Comparison of ENCODE assay signal across 8 cellular contexts in genomic region chr11:73271936-73272679, GRCh38. TPM values are rescaled to one million over a fixed set of nuclear protein-coding genes. Genes with fewer than 3 reads are reported as not detected.
DNase-seq lines count a peak whose midpoint lies in the region; ATAC-seq and TF ChIP-seq lines count a peak whose summit lies in the region.

TSS of gene P2RY6 (plus strand) at chr11:73272338. CDS start at chr11:73296519, 24,181 bp downstream.

- no peak within 1 kb of the TSS for H3K27ac Mint-ChIP-seq in activated CD4-positive, alpha-beta T cell treated with anti-CD3 and anti-CD28 coated beads, Interleukin-2, amount 10 ng/mL, durations not matched to agents 24 days and 14 days
- H3K27ac Mint-ChIP-seq in activated naive CD4-positive, alpha-beta T cell treated with anti-CD3 and anti-CD28 coated beads for 36 hours, result no peak within 1 kb of the TSS

- POLR2A ChIA-PET in AG04449 (lab: Yijun Ruan, JAX), result no interaction called here

- WGBS in heart right ventricle, 2 donors, result 82 to 86% methylated on average over 17 of the region's 17 CpGs

- ATAC-seq in heart right ventricle (peak; percentile 43 to 68 (median 56)), thoracic aorta (ENCODE audit: insufficient number of reproducible peaks, low FRiP score, low read depth) (no peak)

- H3K36me3 ChIP-seq in heart right ventricle (no peaks in the 10 kb centered on the region), thoracic aorta (no peaks in the 10 kb centered on the region)

- DNase-seq in AG04449 (ENCODE audit: low read depth, low spot score) (peak; percentile 16), HT1080 (ENCODE audit: low read depth) (peak; percentile 78), SK-MEL-5 (ENCODE audit: low read depth, low spot score) (peak; percentile 40), heart right ventricle (no peak), thoracic aorta (ENCODE audit: low spot score) (no peak), cerebellar nuclear complex (lab: John Stamatoyannopoulos, UW) (no peak)
- DNase-seq in activated CD4-positive, alpha-beta T cell treated with anti-CD3 and anti-CD28 coated beads, Interleukin-2, amount 10 ng/mL, durations not matched to agents 24 days and 14 days, result no peak
- no peak for DNase-seq in activated naive CD4-positive, alpha-beta T cell treated with anti-CD3 and anti-CD28 coated beads for 36 hours

- no peak for TF ChIP-seq CTCF in AG04449 (IDR thresholded peaks at IDR 0.05; ENCODE audit: insufficient read depth, low read length, missing control alignments)
- no peak for TF ChIP-seq CTCF in heart right ventricle (IDR thresholded peaks at IDR 0.05)
- TF ChIP-seq CTCF in thoracic aorta (IDR thresholded peaks at IDR 0.05), result no peak

- peaks cover 2% of the 10 kb centered on the region for H3K4me1 Mint-ChIP-seq in activated CD4-positive, alpha-beta T cell treated with anti-CD3 and anti-CD28 coated beads, Interleukin-2, amount 10 ng/mL, durations not matched to agents 24 days and 14 days
- H3K4me1 Mint-ChIP-seq in activated naive CD4-positive, alpha-beta T cell treated with anti-CD3 and anti-CD28 coated beads for 36 hours (ENCODE audit: low read depth), result no peaks in the 10 kb centered on the region

- H3K9me3 ChIP-seq in heart right ventricle (no peaks in the 10 kb centered on the region), thoracic aorta (no peaks in the 10 kb centered on the region)

- H3K4me3 Mint-ChIP-seq in activated CD4-positive, alpha-beta T cell treated with anti-CD3 and anti-CD28 coated beads, Interleukin-2, amount 10 ng/mL, durations not matched to agents 24 days and 14 days, result no peak within 1 kb of the TSS
- no peak within 1 kb of the TSS for H3K4me3 Mint-ChIP-seq in activated naive CD4-positive, alpha-beta T cell treated with anti-CD3 and anti-CD28 coated beads for 36 hours

- peaks cover 3 to 55% (median 26%) of the 10 kb centered on the region in 9 donors for H3K4me1 ChIP-seq in heart right ventricle
- H3K4me1 ChIP-seq in thoracic aorta (ENCODE audit: control insufficient read depth in 1 of 2, low read depth in 2 of 2), result peaks cover 0 to 4% of the 10 kb centered on the region in 2 donors

- in situ Hi-C loops in SK-MEL-5 (cut with HindIII; ENCODE audit: low pct_unique_long_range_greater_than_20kb, low sequenced_read_pairs), result no loop called here

- H3K27ac ChIP-seq in heart right ventricle, result peak within 1 kb of the TSS in 5 of 10 donors; percentile 1 to 77 (median 31)
- H3K27ac ChIP-seq in thoracic aorta, result no peak within 1 kb of the TSS

- H3K4me3 ChIP-seq in AG04449 (ENCODE audit: low read depth, low read length) (no peak within 1 kb of the TSS), heart right ventricle (peak within 1 kb of the TSS in 7 of 10 donors; percentile 1 to 51 (median 27)), thoracic aorta (peak within 1 kb of the TSS; percentile 15)

- no peaks in the 10 kb centered on the region for H3K36me3 Mint-ChIP-seq in activated CD4-positive, alpha-beta T cell treated with anti-CD3 and anti-CD28 coated beads, Interleukin-2, amount 10 ng/mL, durations not matched to agents 24 days and 14 days (ENCODE audit: low read depth)
- H3K36me3 Mint-ChIP-seq in activated naive CD4-positive, alpha-beta T cell treated with anti-CD3 and anti-CD28 coated beads for 36 hours (ENCODE audit: low read depth), result no peaks in the 10 kb centered on the region

- intact Hi-C loops in heart right ventricle (cut with DNase I), result no loop called here
- intact Hi-C loops in activated CD4-positive, alpha-beta T cell treated with anti-CD3 and anti-CD28 coated beads, Interleukin-2, amount 10 ng/mL, durations not matched to agents 24 days and 14 days (cut with micrococcal nuclease), result no loop called here
- intact Hi-C loops in activated naive CD4-positive, alpha-beta T cell treated with anti-CD3 and anti-CD28 coated beads for 36 hours (cut with micrococcal nuclease), result no loop called here

- CTCF ChIA-PET in AG04449 (lab: Yijun Ruan, JAX), result interaction anchor here (0.8 to 2.5 kb wide), 10 partner anchors 8 to 35 kb away, joined by 3 to 14 read pairs (median 4); no protein-coding TSS in a partner anchor
- CTCF ChIA-PET in activated naive CD4-positive, alpha-beta T cell treated with anti-CD3 and anti-CD28 coated beads for 36 hours (lab: Charles Lee), result no interaction called here

- peaks cover 12% of the 10 kb centered on the region for H3K27me3 Mint-ChIP-seq in activated CD4-positive, alpha-beta T cell treated with anti-CD3 and anti-CD28 coated beads, Interleukin-2, amount 10 ng/mL, durations not matched to agents 24 days and 14 days
- no peaks in the 10 kb centered on the region for H3K27me3 Mint-ChIP-seq in activated naive CD4-positive, alpha-beta T cell treated with anti-CD3 and anti-CD28 coated beads for 36 hours (ENCODE audit: low read depth)

- H3K27me3 ChIP-seq in heart right ventricle (no peaks in the 10 kb centered on the region), thoracic aorta (replicated peaks; ENCODE audit: insufficient read depth) (no peaks in the 10 kb centered on the region)

- no peaks in the 10 kb centered on the region for H3K9me3 Mint-ChIP-seq in activated CD4-positive, alpha-beta T cell treated with anti-CD3 and anti-CD28 coated beads, Interleukin-2, amount 10 ng/mL, durations not matched to agents 24 days and 14 days
- H3K9me3 Mint-ChIP-seq in activated naive CD4-positive, alpha-beta T cell treated with anti-CD3 and anti-CD28 coated beads for 36 hours, result no peaks in the 10 kb centered on the region

RNA-seq across cellular contexts. Expression of gene P2RY6, which starts in this region (rescaled TPM):
- total RNA-seq in HT1080 (2014; rRNA removed; shearing (Covaris generic)), result 0.33 TPM in 1 of 2 replicates, not detected in the other
- 0.94 and 1.4 TPM in 2 replicates for polyA plus RNA-seq in HT1080 (2015; cell fraction: cytosol; rRNA removed)
- polyA plus RNA-seq in HT1080 (2015; cell fraction: nucleus; rRNA removed), result 0.26 and 1.6 TPM in 2 replicates
- not detected in 2 replicates for total RNA-seq in SK-MEL-5 (2014; rRNA removed; shearing (Covaris generic))
- not detected in 2 replicates for polyA plus RNA-seq in SK-MEL-5 (2015; cell fraction: cytosol; rRNA removed)
- not detected in 2 replicates for polyA plus RNA-seq in SK-MEL-5 (2015; cell fraction: nucleus; rRNA removed)
- total RNA-seq in heart right ventricle, result 10 to 100 TPM in 1 of 10 donors, 1 to 10 TPM in 7, under 1 TPM in 2; 0.83 to 13.0 (median 1.8) TPM
- polyA plus RNA-seq in heart right ventricle, result 1 to 10 TPM; 1.2 to 2.4 TPM
- total RNA-seq in thoracic aorta, result 10 to 100 TPM in 1 of 2 donors, 1 to 10 TPM in 1; 7.7 to 13.4 TPM
- not detected in 2 replicates for total RNA-seq in activated CD4-positive, alpha-beta T cell treated with anti-CD3 and anti-CD28 coated beads, Interleukin-2, amount 10 ng/mL, durations not matched to agents 24 days and 14 days
- total RNA-seq in activated naive CD4-positive, alpha-beta T cell treated with anti-CD3 and anti-CD28 coated beads for 36 hours, result not detected

Comparison
In these comparisons a context has a peak if more than half of its experiments do, and no peak if none do; other contexts are left out.
1. Peak in DNase-seq in SK-MEL-5; RNA of the gene not detected or under 1 TPM.
2. DNase-seq: peak in AG04449 (single experiment) and HT1080 (single experiment); none in heart right ventricle (0 of 2), thoracic aorta (single experiment), cerebellar nuclear complex (0 of 2), activated CD4-positive, alpha-beta T cell treated with anti-CD3 and anti-CD28 coated beads, Interleukin-2, amount 10 ng/mL, durations not matched to agents 24 days and 14 days (single experiment) and activated naive CD4-positive, alpha-beta T cell treated with anti-CD3 and anti-CD28 coated beads for 36 hours (single experiment).